In the genomic region with DNA sequence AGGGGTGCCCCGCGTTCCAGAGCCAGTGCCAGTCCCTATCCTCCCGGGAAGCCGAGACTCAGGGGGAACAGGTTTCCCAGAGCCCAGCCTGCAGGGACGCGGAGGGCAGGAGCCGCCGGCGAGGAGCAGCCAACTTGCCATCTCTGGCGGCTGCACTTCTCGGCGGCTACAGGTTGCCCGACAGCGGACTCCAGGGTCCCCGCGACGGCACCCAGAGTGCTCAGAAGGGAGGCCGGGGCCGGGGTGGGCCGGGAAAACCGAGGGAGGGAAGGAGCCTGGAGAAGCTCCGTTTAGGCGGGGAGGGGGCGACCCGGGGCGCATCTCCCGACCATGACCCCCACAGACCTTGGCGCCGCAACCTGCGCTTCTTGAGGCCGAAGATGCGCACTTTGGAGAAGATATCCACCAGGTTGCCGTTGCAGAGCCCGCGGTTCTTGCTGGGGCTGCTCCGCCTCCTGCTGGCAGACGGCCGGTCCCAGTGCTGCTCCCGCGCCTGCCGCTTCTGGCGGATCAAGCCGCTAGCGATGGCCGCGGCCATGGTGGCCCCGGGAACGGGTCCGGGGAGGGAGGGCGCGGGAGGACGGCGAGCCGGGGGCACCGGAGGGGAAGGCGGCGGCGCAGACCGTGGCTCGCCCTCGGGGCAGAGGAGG, we compare ENCODE assay signal across 9 cellular contexts.
DNase-seq lines count a peak whose midpoint lies in the region; ATAC-seq and TF ChIP-seq lines count a peak whose summit lies in the region.
"Had no signal": no experiment of that assay in that cellular context is flagged by ENCODE, and none has a peak within 500 bp of the region (broad histone marks: within the 10 kb centered on the region; RNA-seq: fewer than 3 reads in every experiment).

No MANE protein-coding gene starts in this region.

- peak overlapping the region in 1 of 2 experiments; percentile 28; a peak in 1 of 4 replicates for H3K27ac ChIP-seq in SK-N-SH (ENCODE audit: low read depth in 2 of 2, low read length in 1 of 2)
- H3K27ac ChIP-seq in MM.1S (ENCODE audit: low read length) = no peak overlapping the region
- H3K27ac ChIP-seq: BLaER1 treated with 17β-estradiol and CSF1 and Interleukin-3, amounts not matched to agents 10 nM and 100 nM had no signal

- peak overlapping the region; percentile 70; the same call in 1 of the 2 replicates for H2AFZ ChIP-seq in SK-N-SH (ENCODE audit: low read depth)
- no peak overlapping the region for H2AFZ ChIP-seq in MM.1S (ENCODE audit: low read length)

- TF ChIP-seq EP300 in SK-N-SH (IDR thresholded peaks at IDR 0.05; ENCODE audit: borderline replicate concordance in 1 of 2, low read depth in 1 of 2, low read length in 1 of 2) = no peak

- H3K9ac ChIP-seq in SK-N-SH (no peak overlapping the region), MM.1S (ENCODE audit: low read length) (no peak overlapping the region)
- H3K9ac ChIP-seq: BLaER1 treated with 17β-estradiol and CSF1 and Interleukin-3, amounts not matched to agents 10 nM and 100 nM had no signal

- H3K4me1 ChIP-seq in SK-N-SH (ENCODE audit: control insufficient read depth in 1 of 2, insufficient read depth in 2 of 2, low read depth in 1 of 2, low read length in 1 of 2) (peaks cover 8 to 23% of the 10 kb centered on the region in 2 experiments; a peak in 3 of 4 replicates), MM.1S (ENCODE audit: low read length) (no peaks in the 10 kb centered on the region)

- 3% methylated on average over 22 of the region's 61 CpGs for WGBS in SK-N-SH (ENCODE audit: low lambda C conversion rate)

- H3K36me3 Mint-ChIP-seq in stimulated activated effector memory CD8-positive, alpha-beta T cell treated with anti-CD3 and anti-CD28 coated beads, Interleukin-12 subunit alpha, Interleukin-12 subunit beta, amount 100 ng/mL, for 72 hours = no peaks in the 10 kb centered on the region
- no peaks in the 10 kb centered on the region for H3K36me3 Mint-ChIP-seq in activated naive CD8-positive, alpha-beta T cell treated with anti-CD3 and anti-CD28 coated beads for 36 hours

- intact Hi-C loops in left ventricle myocardium superior (cut with micrococcal nuclease) = no loop called here

- CTCF ChIA-PET in SK-N-SH (lab: Yijun Ruan, JAX) = interaction anchor here (0.6 to 3.7 kb wide), 11 partner anchors 12 to 1270 kb away, joined by 3 to 16 read pairs (median 3); no protein-coding TSS in a partner anchor

- POLR2A ChIA-PET in SK-N-SH (lab: Yijun Ruan, JAX) = no interaction called here

- H4K20me1 ChIP-seq in SK-N-SH (ENCODE audit: insufficient read depth) (no peaks in the 10 kb centered on the region), MM.1S (ENCODE audit: insufficient read depth, low read length) (no peaks in the 10 kb centered on the region)
- H4K20me1 ChIP-seq: BLaER1 treated with 17β-estradiol and CSF1 and Interleukin-3, amounts not matched to agents 10 nM and 100 nM had no signal

- ATAC-seq in left ventricle myocardium superior (peak; percentile 92), GM21423 (IDR thresholded peaks at IDR 0.05; ENCODE audit: unreplicated experiment) (no peak)
- peak; percentile 21 for ATAC-seq in stimulated activated effector memory CD8-positive, alpha-beta T cell treated with anti-CD3 and anti-CD28 coated beads, Interleukin-12 subunit alpha, Interleukin-12 subunit beta, amount 100 ng/mL, for 72 hours

- no peaks in the 10 kb centered on the region for H3K9me3 Mint-ChIP-seq in stimulated activated effector memory CD8-positive, alpha-beta T cell treated with anti-CD3 and anti-CD28 coated beads, Interleukin-12 subunit alpha, Interleukin-12 subunit beta, amount 100 ng/mL, for 72 hours
- no peaks in the 10 kb centered on the region for H3K9me3 Mint-ChIP-seq in activated naive CD8-positive, alpha-beta T cell treated with anti-CD3 and anti-CD28 coated beads for 36 hours

- TF ChIP-seq CTCF in SK-N-SH (IDR thresholded peaks at IDR 0.05) (peak; percentile 46), MM.1S (IDR thresholded peaks at IDR 0.05; ENCODE audit: low read length) (no peak)

- H3K36me3 ChIP-seq in SK-N-SH (replicated peaks in 1 of 2; ENCODE audit: control insufficient read depth in 1 of 2, insufficient read depth in 2 of 2, low read length in 1 of 2) = no peaks in the 10 kb centered on the region
- H3K36me3 ChIP-seq in MM.1S (replicated peaks; ENCODE audit: insufficient read depth, low read length) = no peaks in the 10 kb centered on the region
- H3K36me3 ChIP-seq: BLaER1 treated with 17β-estradiol and CSF1 and Interleukin-3, amounts not matched to agents 10 nM and 100 nM had no signal

- peaks cover 59% of the 10 kb centered on the region for H3K27me3 Mint-ChIP-seq in activated naive CD8-positive, alpha-beta T cell treated with anti-CD3 and anti-CD28 coated beads for 36 hours

- no peaks in the 10 kb centered on the region for H3K4me1 Mint-ChIP-seq in stimulated activated effector memory CD8-positive, alpha-beta T cell treated with anti-CD3 and anti-CD28 coated beads, Interleukin-12 subunit alpha, Interleukin-12 subunit beta, amount 100 ng/mL, for 72 hours
- peaks cover 2% of the 10 kb centered on the region for H3K4me1 Mint-ChIP-seq in activated naive CD8-positive, alpha-beta T cell treated with anti-CD3 and anti-CD28 coated beads for 36 hours

- H3K4me3 Mint-ChIP-seq in stimulated activated effector memory CD8-positive, alpha-beta T cell treated with anti-CD3 and anti-CD28 coated beads, Interleukin-12 subunit alpha, Interleukin-12 subunit beta, amount 100 ng/mL, for 72 hours = no peak overlapping the region
- H3K4me3 Mint-ChIP-seq in activated naive CD8-positive, alpha-beta T cell treated with anti-CD3 and anti-CD28 coated beads for 36 hours = no peak overlapping the region

- peak; percentile 20 for DNase-seq in NCI-H1694 treated with DMSO at 0.1 percent for 48 hours (lab: John Stamatoyannopoulos, UW)
- DNase-seq in NCI-H1694 (lab: John Stamatoyannopoulos, UW) = no peak
- DNase-seq in SK-N-SH = peak; percentile 87
- DNase-seq in left ventricle myocardium superior = peak; percentile 68
- no peak for DNase-seq in stimulated activated effector memory CD8-positive, alpha-beta T cell treated with anti-CD3 and anti-CD28 coated beads, Interleukin-12 subunit alpha, Interleukin-12 subunit beta, amount 100 ng/mL, for 72 hours (ENCODE audit: low spot score in 2 of 2)
- no peak for DNase-seq in MM.1S
- DNase-seq in activated naive CD8-positive, alpha-beta T cell treated with anti-CD3 and anti-CD28 coated beads for 36 hours = no peak

- H3K9me3 ChIP-seq in SK-N-SH = no peaks in the 10 kb centered on the region
- no peaks in the 10 kb centered on the region for H3K9me3 ChIP-seq in MM.1S (replicated peaks; ENCODE audit: insufficient read depth, low read length)

- H3K27me3 ChIP-seq in SK-N-SH (ENCODE audit: insufficient read depth) = peaks cover 33% of the 10 kb centered on the region
- no peaks in the 10 kb centered on the region for H3K27me3 ChIP-seq in MM.1S (replicated peaks; ENCODE audit: insufficient read depth, low read length)

- peak; percentile 66 for TF ChIP-seq RAD21 in SK-N-SH (IDR thresholded peaks at IDR 0.05; ENCODE audit: low read length)

- H3K4me2 ChIP-seq in SK-N-SH (peak overlapping the region; percentile 83), MM.1S (ENCODE audit: low read depth, low read length) (no peak overlapping the region)
- H3K4me2 ChIP-seq: BLaER1 treated with 17β-estradiol and CSF1 and Interleukin-3, amounts not matched to agents 10 nM and 100 nM had no signal

- no peak overlapping the region for H3K27ac Mint-ChIP-seq in stimulated activated effector memory CD8-positive, alpha-beta T cell treated with anti-CD3 and anti-CD28 coated beads, Interleukin-12 subunit alpha, Interleukin-12 subunit beta, amount 100 ng/mL, for 72 hours
- no peak overlapping the region for H3K27ac Mint-ChIP-seq in activated naive CD8-positive, alpha-beta T cell treated with anti-CD3 and anti-CD28 coated beads for 36 hours

- no peaks in the 10 kb centered on the region for H3K9me2 ChIP-seq in SK-N-SH
- no peaks in the 10 kb centered on the region for H3K9me2 ChIP-seq in MM.1S (replicated peaks; ENCODE audit: insufficient read depth, low read length)

- no peaks in the 10 kb centered on the region for H3K79me2 ChIP-seq in SK-N-SH (ENCODE audit: insufficient read depth)
- no peaks in the 10 kb centered on the region for H3K79me2 ChIP-seq in MM.1S (ENCODE audit: low read length)

- peaks cover 3% of the 10 kb centered on the region for H3F3A ChIP-seq in SK-N-SH (replicated peaks; ENCODE audit: insufficient read depth)
- H3F3A ChIP-seq in MM.1S (ENCODE audit: insufficient read depth, low read length) = no peaks in the 10 kb centered on the region

- H3K4me3 ChIP-seq in SK-N-SH (ENCODE audit: low read depth in 2 of 2, low read length in 1 of 2) (peak overlapping the region; percentile 57 to 59; a peak in 3 of 4 replicates), MM.1S (ENCODE audit: low read length) (no peak overlapping the region)
- H3K4me3 ChIP-seq: BLaER1 treated with 17β-estradiol and CSF1 and Interleukin-3, amounts not matched to agents 10 nM and 100 nM had no signal

TF ChIP-seq in SK-N-SH, 30 proteins besides CTCF, POLR2A, EP300 and RAD21:
- peak; percentile 47 for TF ChIP-seq SMC3 (IDR thresholded peaks at IDR 0.05; ENCODE audit: low read depth, low read length)
- TF ChIP-seq RXRA (IDR thresholded peaks at IDR 0.05; ENCODE audit: borderline replicate concordance, low read depth) = no peak

Comparison
In these comparisons a context has a peak if more than half of its experiments do, and no peak if none do; other contexts are left out.
1. DNase-seq: peak in NCI-H1694 treated with DMSO at 0.1 percent for 48 hours (single experiment), SK-N-SH (single experiment) and left ventricle myocardium superior (single experiment); none in NCI-H1694 (single experiment), stimulated activated effector memory CD8-positive, alpha-beta T cell treated with anti-CD3 and anti-CD28 coated beads, Interleukin-12 subunit alpha, Interleukin-12 subunit beta, amount 100 ng/mL, for 72 hours (0 of 2), MM.1S (single experiment) and activated naive CD8-positive, alpha-beta T cell treated with anti-CD3 and anti-CD28 coated beads for 36 hours (single experiment).